8 cellular contexts compared by ENCODE assay signal in genomic region chr5:75717082-75717922, GRCh38. TPM values are rescaled to one million over a fixed set of nuclear protein-coding genes. Genes with fewer than 3 reads are reported as not detected.
DNase-seq lines count a peak whose midpoint lies in the region; ATAC-seq and TF ChIP-seq lines count a peak whose summit lies in the region.

A gene with protein sequence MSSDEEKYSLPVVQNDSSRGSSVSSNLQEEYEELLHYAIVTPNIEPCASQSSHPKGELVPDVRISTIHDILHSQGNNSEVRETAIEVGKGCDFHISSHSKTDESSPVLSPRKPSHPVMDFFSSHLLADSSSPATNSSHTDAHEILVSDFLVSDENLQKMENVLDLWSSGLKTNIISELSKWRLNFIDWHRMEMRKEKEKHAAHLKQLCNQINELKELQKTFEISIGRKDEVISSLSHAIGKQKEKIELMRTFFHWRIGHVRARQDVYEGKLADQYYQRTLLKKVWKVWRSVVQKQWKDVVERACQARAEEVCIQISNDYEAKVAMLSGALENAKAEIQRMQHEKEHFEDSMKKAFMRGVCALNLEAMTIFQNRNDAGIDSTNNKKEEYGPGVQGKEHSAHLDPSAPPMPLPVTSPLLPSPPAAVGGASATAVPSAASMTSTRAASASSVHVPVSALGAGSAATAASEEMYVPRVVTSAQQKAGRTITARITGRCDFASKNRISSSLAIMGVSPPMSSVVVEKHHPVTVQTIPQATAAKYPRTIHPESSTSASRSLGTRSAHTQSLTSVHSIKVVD (minus strand): TSS chr5:75717437. CDS start chr5:75712937, 4,500 bp downstream.

- peak within 1 kb of the TSS; percentile 89 for H3K4me3 ChIP-seq in ACC112 (ENCODE audit: low read depth, low read length)
- H3K4me3 ChIP-seq in breast epithelium, result peak within 1 kb of the TSS; percentile 68 to 88 (median 80)
- H3K4me3 ChIP-seq in iPS-18a (ENCODE audit: low read length), result peak within 1 kb of the TSS; percentile 99
- peak within 1 kb of the TSS; percentile 100 for H3K4me3 ChIP-seq in skeletal muscle satellite cell (ENCODE audit: low read length)

- peak; percentile 91 for ATAC-seq in GM18870 (IDR thresholded peaks at IDR 0.05; ENCODE audit: unreplicated experiment)
- peak; percentile 93 for ATAC-seq in HG03135 (IDR thresholded peaks at IDR 0.05; ENCODE audit: unreplicated experiment)

- peaks cover 5% of the 10 kb centered on the region; the same call in 1 of the 2 replicates for H3K36me3 ChIP-seq in ACC112 (ENCODE audit: insufficient read depth, low read length)
- H3K36me3 ChIP-seq in breast epithelium, result peaks cover 5% of the 10 kb centered on the region
- H3K36me3 ChIP-seq in iPS-18a (ENCODE audit: control insufficient read depth, low read depth, low read length), result no peaks in the 10 kb centered on the region
- no peaks in the 10 kb centered on the region for H3K36me3 ChIP-seq in skeletal muscle satellite cell (ENCODE audit: insufficient read depth, low read length)

- H3K9me3 ChIP-seq in breast epithelium, result no peaks in the 10 kb centered on the region
- H3K9me3 ChIP-seq in iPS-18a (ENCODE audit: control insufficient read depth, low read depth, low read length), result no peaks in the 10 kb centered on the region
- no peaks in the 10 kb centered on the region for H3K9me3 ChIP-seq in skeletal muscle satellite cell (replicated peaks; ENCODE audit: low read length)

- peak within 1 kb of the TSS; percentile 73 for H3K27ac ChIP-seq in ACC112 (ENCODE audit: low read depth, low read length)
- peak within 1 kb of the TSS; percentile 72 for H3K27ac ChIP-seq in VCaP
- peak within 1 kb of the TSS; percentile 82 to 91 for H3K27ac ChIP-seq in breast epithelium
- H3K27ac ChIP-seq in iPS-18a (ENCODE audit: low read length), result peak within 1 kb of the TSS; percentile 72

- H3K27me3 ChIP-seq in ACC112 (ENCODE audit: insufficient read depth, low read length) (peaks cover 24% of the 10 kb centered on the region; the same call in 1 of the 2 replicates), breast epithelium (no peaks in the 10 kb centered on the region), iPS-18a (ENCODE audit: control insufficient read depth, insufficient read depth, low read length) (no peaks in the 10 kb centered on the region), skeletal muscle satellite cell (ENCODE audit: control insufficient read depth, insufficient read depth, low read length) (peaks cover 6% of the 10 kb centered on the region)

- peak within 1 kb of the TSS; percentile 86 for H3K9ac ChIP-seq in iPS-18a (ENCODE audit: low read length)
- peak within 1 kb of the TSS; percentile 84 for H3K9ac ChIP-seq in skeletal muscle satellite cell (ENCODE audit: low read depth, low read length)

- TF ChIP-seq POLR2A in breast epithelium (IDR thresholded peaks at IDR 0.05), result peak; percentile 36

- peaks cover 10% of the 10 kb centered on the region for H3K4me1 ChIP-seq in ACC112 (ENCODE audit: control insufficient read depth, insufficient read depth, low read length, unreplicated experiment)
- H3K4me1 ChIP-seq in breast epithelium, result peaks cover 2 to 10% of the 10 kb centered on the region in 2 donors
- no peaks in the 10 kb centered on the region for H3K4me1 ChIP-seq in iPS-18a (ENCODE audit: control insufficient read depth, low read depth, low read length)
- peaks cover 9% of the 10 kb centered on the region for H3K4me1 ChIP-seq in skeletal muscle satellite cell (ENCODE audit: control insufficient read depth, insufficient read depth, low read length)

- peak within 1 kb of the TSS; percentile 84 for H3K4me2 ChIP-seq in skeletal muscle satellite cell (ENCODE audit: low read length)

- intact Hi-C loops in breast epithelium (cut with DNase I; ENCODE audit: low total_unique reads), result no loop called here

- peaks cover 39% of the 10 kb centered on the region for H3K79me2 ChIP-seq in ACC112 (ENCODE audit: control insufficient read depth, insufficient read depth, low read length, unreplicated experiment)

- peak within 1 kb of the TSS; percentile 89 for H2AFZ ChIP-seq in ACC112 (ENCODE audit: low read length, unreplicated experiment)

- TF ChIP-seq CTCF in VCaP (conservative IDR thresholded peaks at IDR 0.05) (no peak), breast epithelium (IDR thresholded peaks at IDR 0.05) (no peak)

- DNase-seq in NCI-H2196 treated with DMSO at 0.1 percent for 48 hours (lab: John Stamatoyannopoulos, UW; ENCODE audit: unreplicated experiment) (peak; percentile 79), breast epithelium (ENCODE audit: low spot score in 2 of 2) (peak; percentile 97 to 99)

RNA-seq across cellular contexts. Expression of the gene that starts here (rescaled TPM):
- total RNA-seq in breast epithelium, result 10 to 100 TPM in 2 of 3 donors, 1 to 10 TPM in 1; 8.2 to 22.9 (median 18.9) TPM
- total RNA-seq in skeletal muscle satellite cell (2012; rRNA removed), result 7.6 and 11.7 TPM in 2 replicates

Comparison
In these comparisons a context has a peak if more than half of its experiments do, and no peak if none do; other contexts are left out.
1. Peak in every context shown above with its lines: DNase-seq, ATAC-seq, H3K4me3 ChIP-seq and H3K27ac ChIP-seq.